Comparison of ENCODE assay signal across 1 cellular context in the genomic region with DNA sequence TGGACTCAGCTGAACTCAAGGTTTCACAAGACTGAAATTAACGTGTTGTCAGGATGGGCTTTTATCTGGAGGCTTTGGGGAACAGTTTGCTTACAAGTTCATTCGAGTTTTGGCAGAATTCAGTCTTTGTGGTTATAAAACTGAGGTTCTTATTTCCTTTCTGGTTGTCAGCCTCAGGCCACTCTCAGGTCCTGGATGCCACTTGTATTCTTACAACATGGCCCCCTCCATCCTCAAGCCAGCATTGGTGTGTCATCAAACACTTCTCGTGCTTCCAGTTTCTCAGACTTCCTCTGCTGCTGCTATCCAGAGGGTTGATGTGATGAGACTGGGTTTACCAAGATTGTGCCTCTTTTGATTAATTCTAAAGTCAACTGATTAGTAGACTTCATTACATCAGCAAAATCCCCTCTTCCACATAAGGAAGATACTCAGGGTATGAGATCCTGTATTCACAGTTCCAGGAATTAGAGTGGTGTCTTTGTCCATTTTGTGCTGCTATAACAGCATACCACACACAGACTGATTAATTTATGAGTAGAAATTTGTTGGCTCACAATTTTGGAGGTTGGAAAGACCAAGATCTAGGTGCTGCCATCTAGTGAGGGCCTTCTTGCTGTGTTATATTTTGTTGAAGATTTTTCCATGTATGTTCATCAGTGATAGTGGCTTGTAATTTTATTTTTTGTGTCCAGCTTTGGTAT.
TF ChIP-seq lines count a peak whose summit lies in the region.

No MANE protein-coding gene starts in this region.

TF ChIP-seq in K562, 482 proteins besides CTCF, POLR2A, EP300 and RAD21:
- TF ChIP-seq, protein P1, sequence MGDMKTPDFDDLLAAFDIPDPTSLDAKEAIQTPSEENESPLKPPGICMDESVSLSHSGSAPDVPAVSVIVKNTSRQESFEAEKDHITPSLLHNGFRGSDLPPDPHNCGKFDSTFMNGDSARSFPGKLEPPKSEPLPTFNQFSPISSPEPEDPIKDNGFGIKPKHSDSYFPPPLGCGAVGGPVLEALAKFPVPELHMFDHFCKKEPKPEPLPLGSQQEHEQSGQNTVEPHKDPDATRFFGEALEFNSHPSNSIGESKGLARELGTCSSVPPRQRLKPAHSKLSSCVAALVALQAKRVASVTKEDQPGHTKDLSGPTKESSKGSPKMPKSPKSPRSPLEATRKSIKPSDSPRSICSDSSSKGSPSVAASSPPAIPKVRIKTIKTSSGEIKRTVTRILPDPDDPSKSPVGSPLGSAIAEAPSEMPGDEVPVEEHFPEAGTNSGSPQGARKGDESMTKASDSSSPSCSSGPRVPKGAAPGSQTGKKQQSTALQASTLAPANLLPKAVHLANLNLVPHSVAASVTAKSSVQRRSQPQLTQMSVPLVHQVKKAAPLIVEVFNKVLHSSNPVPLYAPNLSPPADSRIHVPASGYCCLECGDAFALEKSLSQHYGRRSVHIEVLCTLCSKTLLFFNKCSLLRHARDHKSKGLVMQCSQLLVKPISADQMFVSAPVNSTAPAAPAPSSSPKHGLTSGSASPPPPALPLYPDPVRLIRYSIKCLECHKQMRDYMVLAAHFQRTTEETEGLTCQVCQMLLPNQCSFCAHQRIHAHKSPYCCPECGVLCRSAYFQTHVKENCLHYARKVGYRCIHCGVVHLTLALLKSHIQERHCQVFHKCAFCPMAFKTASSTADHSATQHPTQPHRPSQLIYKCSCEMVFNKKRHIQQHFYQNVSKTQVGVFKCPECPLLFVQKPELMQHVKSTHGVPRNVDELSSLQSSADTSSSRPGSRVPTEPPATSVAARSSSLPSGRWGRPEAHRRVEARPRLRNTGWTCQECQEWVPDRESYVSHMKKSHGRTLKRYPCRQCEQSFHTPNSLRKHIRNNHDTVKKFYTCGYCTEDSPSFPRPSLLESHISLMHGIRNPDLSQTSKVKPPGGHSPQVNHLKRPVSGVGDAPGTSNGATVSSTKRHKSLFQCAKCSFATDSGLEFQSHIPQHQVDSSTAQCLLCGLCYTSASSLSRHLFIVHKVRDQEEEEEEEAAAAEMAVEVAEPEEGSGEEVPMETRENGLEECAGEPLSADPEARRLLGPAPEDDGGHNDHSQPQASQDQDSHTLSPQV (IDR thresholded peaks at IDR 0.05): no peak
- TF ChIP-seq, protein P2, sequence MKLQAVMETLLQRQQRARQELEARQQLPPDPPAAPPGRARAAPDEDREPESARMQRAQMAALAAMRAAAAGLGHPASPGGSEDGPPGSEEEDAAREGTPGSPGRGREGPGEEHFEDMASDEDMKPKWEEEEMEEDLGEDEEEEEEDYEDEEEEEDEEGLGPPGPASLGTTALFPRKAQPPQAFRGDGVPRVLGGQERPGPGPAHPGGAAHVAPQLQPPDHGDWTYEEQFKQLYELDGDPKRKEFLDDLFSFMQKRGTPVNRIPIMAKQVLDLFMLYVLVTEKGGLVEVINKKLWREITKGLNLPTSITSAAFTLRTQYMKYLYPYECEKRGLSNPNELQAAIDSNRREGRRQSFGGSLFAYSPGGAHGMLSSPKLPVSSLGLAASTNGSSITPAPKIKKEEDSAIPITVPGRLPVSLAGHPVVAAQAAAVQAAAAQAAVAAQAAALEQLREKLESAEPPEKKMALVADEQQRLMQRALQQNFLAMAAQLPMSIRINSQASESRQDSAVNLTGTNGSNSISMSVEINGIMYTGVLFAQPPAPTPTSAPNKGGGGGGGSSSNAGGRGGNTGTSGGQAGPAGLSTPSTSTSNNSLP (IDR thresholded peaks at IDR 0.05; ENCODE audit: borderline replicate concordance, low read depth, low read length): 0 out of 2 replicates have a peak, but pooled peaks have one; percentile 37
- TF ChIP-seq, protein P3, sequence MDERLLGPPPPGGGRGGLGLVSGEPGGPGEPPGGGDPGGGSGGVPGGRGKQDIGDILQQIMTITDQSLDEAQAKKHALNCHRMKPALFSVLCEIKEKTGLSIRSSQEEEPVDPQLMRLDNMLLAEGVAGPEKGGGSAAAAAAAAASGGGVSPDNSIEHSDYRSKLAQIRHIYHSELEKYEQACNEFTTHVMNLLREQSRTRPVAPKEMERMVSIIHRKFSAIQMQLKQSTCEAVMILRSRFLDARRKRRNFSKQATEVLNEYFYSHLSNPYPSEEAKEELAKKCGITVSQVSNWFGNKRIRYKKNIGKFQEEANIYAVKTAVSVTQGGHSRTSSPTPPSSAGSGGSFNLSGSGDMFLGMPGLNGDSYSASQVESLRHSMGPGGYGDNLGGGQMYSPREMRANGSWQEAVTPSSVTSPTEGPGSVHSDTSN (CRISPR knock-in tag; IDR thresholded peaks at IDR 0.05; ENCODE audit: low read depth): no peak
- TF ChIP-seq, protein P3 (tag; conservative IDR thresholded peaks at IDR 0.05; ENCODE audit: low read depth): peak; percentile 44; the same call in 1 of the 2 replicates
- 0 out of 2 replicates have a peak, but pooled peaks have one; percentile 19 for TF ChIP-seq ZNF316 (IDR thresholded peaks at IDR 0.05)
- no peak for TF ChIP-seq ARNT (IDR thresholded peaks at IDR 0.05)
- peak; percentile 63 for TF ChIP-seq MEIS2 (IDR thresholded peaks at IDR 0.05; ENCODE audit: partially characterized antibody)
TF ChIP-seq in K562: peak in this region for 4.
